27 cellular contexts compared by ENCODE assay signal in the genomic region with DNA sequence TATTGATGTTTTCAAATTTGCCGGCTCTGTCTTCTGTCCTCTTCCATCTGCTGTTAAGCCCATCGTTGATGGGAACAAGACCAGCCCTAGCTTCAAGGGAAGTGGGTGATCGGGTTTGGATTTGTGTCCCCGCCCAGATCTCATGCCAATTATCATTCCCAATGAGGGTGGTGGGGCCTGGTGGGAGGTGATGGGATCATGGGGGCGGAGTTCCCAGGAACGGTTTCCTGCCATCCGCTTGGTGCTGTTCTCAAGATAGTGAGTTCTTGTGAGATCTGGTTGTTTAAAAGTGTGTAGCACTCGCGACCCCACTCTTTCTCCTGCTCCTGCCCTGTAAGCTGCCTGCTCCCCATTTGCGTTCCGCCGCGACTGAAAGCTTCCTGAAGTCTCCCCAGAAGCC. TPM values are rescaled to one million over a fixed set of nuclear protein-coding genes. Genes with fewer than 3 reads are reported as not detected.
"Had no signal": no experiment of that assay in that cellular context is flagged by ENCODE, and none has a peak within 500 bp of the region (broad histone marks: within the 10 kb centered on the region; RNA-seq: fewer than 3 reads in every experiment).

No MANE protein-coding gene starts in this region.

- H3K9me3 Mint-ChIP-seq: mesothelial cell of epicardium, natural killer cell, neural progenitor cell had no signal

- H3K4me2 ChIP-seq: neural progenitor cell had no signal

- H3K36me3 ChIP-seq: esophagus squamous epithelium, gastroesophageal sphincter, neural progenitor cell, prostate gland, spleen, stomach had no signal

- H3K9ac ChIP-seq: neural progenitor cell, parathyroid adenoma had no signal

- H3K9me3 ChIP-seq: esophagus squamous epithelium, gastroesophageal sphincter, prostate gland, spleen, stomach had no signal

- H3K4me3 ChIP-seq: esophagus squamous epithelium, gastroesophageal sphincter, neural progenitor cell, prostate gland, spleen, stomach had no signal

- H3K27ac Mint-ChIP-seq: mesothelial cell of epicardium; natural killer cell; stimulated activated memory B cell treated with anti-CD40 and anti-IgM and Interleukin-4, amounts not matched to agents 10 μg/mL and 1 μg/mL and 100 μg/mL, for 72 hours had no signal

- DNase-seq: effector memory CD4-positive, alpha-beta T cell; esophagus squamous epithelium; foreskin fibroblast; glutamatergic neuron; left colon; mammary epithelial cell; natural killer cell; nucleus accumbens; retina; spleen; stimulated activated CD4-positive, alpha-beta T cell treated with anti-CD3 and anti-CD28 coated beads, Interleukin-15, amount 100 ng/mL, for 24 hours; stimulated activated CD4-positive, alpha-beta T cell treated with anti-CD3 and anti-CD28 coated beads, Interleukin-1b, Interleukin-23, amount 100 ng/mL, for 48 hours; stimulated activated CD4-positive, alpha-beta T cell treated with anti-CD3 and anti-CD28 coated beads, Interleukin-4, amount 100 ng/mL, for 24 hours; stomach; trophoblast cell had no signal

- H3K36me3 Mint-ChIP-seq: mesothelial cell of epicardium; natural killer cell; neural progenitor cell; stimulated activated memory B cell treated with anti-CD40 and anti-IgM and Interleukin-4, amounts not matched to agents 10 μg/mL and 1 μg/mL and 100 μg/mL, for 72 hours had no signal

- H3K4me1 Mint-ChIP-seq: natural killer cell; stimulated activated memory B cell treated with anti-CD40 and anti-IgM and Interleukin-4, amounts not matched to agents 10 μg/mL and 1 μg/mL and 100 μg/mL, for 72 hours had no signal

- H3K4me1 ChIP-seq: esophagus squamous epithelium, gastroesophageal sphincter, neural progenitor cell, parathyroid adenoma, prostate gland, stomach had no signal

- H3K79me2 ChIP-seq: parathyroid adenoma had no signal

- H3K27me3 ChIP-seq: neural progenitor cell had no signal

- H2AFZ ChIP-seq: neural progenitor cell, parathyroid adenoma had no signal

- H3K4me3 Mint-ChIP-seq: mesothelial cell of epicardium; natural killer cell; neural progenitor cell; stimulated activated memory B cell treated with anti-CD40 and anti-IgM and Interleukin-4, amounts not matched to agents 10 μg/mL and 1 μg/mL and 100 μg/mL, for 72 hours had no signal

- ATAC-seq: gastroesophageal sphincter; left colon; natural killer cell; sciatic nerve; stimulated activated memory B cell treated with anti-CD40 and anti-IgM and Interleukin-4, amounts not matched to agents 10 μg/mL and 1 μg/mL and 100 μg/mL, for 72 hours had no signal

- H3K27ac ChIP-seq: epithelial cell of prostate, esophagus squamous epithelium, gastroesophageal sphincter, neural progenitor cell, parathyroid adenoma, prostate gland, spleen, stomach had no signal

RNA-seq across cellular contexts. Expression of gene ASB18, which starts 9.5 kb away (rescaled TPM):
- total RNA-seq: esophagus squamous epithelium, gastroesophageal sphincter, kidney epithelial cell, left colon, liver, mammary epithelial cell, mesothelial cell of epicardium, mucosa of gallbladder, natural killer cell, prostate gland, sciatic nerve, spleen, stomach, urinary bladder had no signal
- polyA plus RNA-seq: liver, mammary epithelial cell, spleen, stomach, urinary bladder had no signal
